ENCODE assay signal across 19 cellular contexts in genomic region chr2:144629937-144630336, GRCh38.
DNase-seq lines count a peak whose midpoint lies in the region; ATAC-seq and TF ChIP-seq lines count a peak whose summit lies in the region.
"Had no signal": no experiment of that assay in that cellular context is flagged by ENCODE, and none has a peak within 500 bp of the region (broad histone marks: within the 10 kb centered on the region; RNA-seq: fewer than 3 reads in every experiment).

No MANE protein-coding gene starts in this region.

- ATAC-seq in GM19351 (IDR thresholded peaks at IDR 0.05; ENCODE audit: unreplicated experiment) (no peak), PC-3 (no peak)
- ATAC-seq: GM23338, HepG2 had no signal

- POLR2A ChIA-PET in PC-3 (lab: Charles Lee; ENCODE audit: unreplicated experiment), result no interaction called here

- H3K36me3 ChIP-seq in BLaER1 (no peaks in the 10 kb centered on the region), GM23248 (ENCODE audit: low read depth) (no peaks in the 10 kb centered on the region), adipocyte (ENCODE audit: control insufficient read depth, insufficient read depth, low read length, severe bottlenecking) (no peaks in the 10 kb centered on the region), PC-3 (ENCODE audit: low read depth, low read length) (no peaks in the 10 kb centered on the region)
- H3K36me3 ChIP-seq: SJSA1 had no signal

- CTCF ChIA-PET in PC-3 (lab: Charles Lee), result no interaction called here

- no peak overlapping the region for H3K4me3 ChIP-seq in BLaER1
- H3K4me3 ChIP-seq in GM23248, result no peak overlapping the region
- H3K4me3 ChIP-seq in adipocyte (ENCODE audit: low read length), result no peak overlapping the region
- no peak overlapping the region for H3K4me3 ChIP-seq in foreskin fibroblast (ENCODE audit: low read depth in 1 of 2, low read length in 2 of 2)
- H3K4me3 ChIP-seq in PC-3 (ENCODE audit: low read length), result no peak overlapping the region
- H3K4me3 ChIP-seq: GM23338, SJSA1 had no signal

- DNase-seq in GM23248 (peak; percentile 42), adipocyte (ENCODE audit: low read depth) (peak; percentile 44), foreskin fibroblast (peak; percentile 30 to 46), PC-3 (no peak), DMS 273 treated with DMSO at 0.1 percent for 48 hours (lab: John Stamatoyannopoulos, UW) (no peak)
- no peak for DNase-seq in activated CD4-positive, CD25-positive, alpha-beta regulatory T cell treated with anti-CD3 and anti-CD28 coated beads, Interleukin-2, amount 50 U/mL, for 72 hours
- DNase-seq: Caco-2, Karpas-422, NCI-H1105, NCI-H1694 treated with DMSO at 0.1 percent for 48 hours, NCI-H2107, NCI-H2227 treated with DMSO at 0.1 percent for 48 hours, NCI-H524 had no signal

- H3K4me1 ChIP-seq in BLaER1 (peaks cover 37% of the 10 kb centered on the region), GM23248 (ENCODE audit: insufficient read depth) (peaks cover 10% of the 10 kb centered on the region; the same call in 1 of the 2 replicates), adipocyte (ENCODE audit: control insufficient read depth, insufficient read depth, low read length) (peaks cover 9% of the 10 kb centered on the region), PC-3 (ENCODE audit: insufficient read depth, low read length) (peaks cover 17% of the 10 kb centered on the region)
- H3K4me1 ChIP-seq: Caco-2, SJSA1 had no signal

- no peaks in the 10 kb centered on the region for H3K79me2 ChIP-seq in GM23248 (ENCODE audit: insufficient read depth)
- H3K79me2 ChIP-seq in PC-3 (ENCODE audit: low read length), result no peaks in the 10 kb centered on the region

- intact Hi-C loops in PC-3 (cut with micrococcal nuclease), result no loop called here

- no peaks in the 10 kb centered on the region for H3K27me3 ChIP-seq in BLaER1
- no peaks in the 10 kb centered on the region for H3K27me3 ChIP-seq in GM23248 (replicated peaks; ENCODE audit: insufficient read depth)
- no peaks in the 10 kb centered on the region for H3K27me3 ChIP-seq in adipocyte (replicated peaks; ENCODE audit: control insufficient read depth, insufficient read depth, low read length)
- no peaks in the 10 kb centered on the region for H3K27me3 ChIP-seq in PC-3 (ENCODE audit: low read length)
- H3K27me3 ChIP-seq: SJSA1 had no signal

- in situ Hi-C loops in GM23248 (cut with MboI), result no loop called here

- H3K9ac ChIP-seq in BLaER1 (no peak overlapping the region), GM23248 (no peak overlapping the region), adipocyte (ENCODE audit: low read length) (no peak overlapping the region), PC-3 (ENCODE audit: low read length) (no peak overlapping the region)

- peak overlapping the region; percentile 31; the same call in 1 of the 2 replicates for H3K27ac ChIP-seq in BLaER1
- no peak overlapping the region for H3K27ac ChIP-seq in GM23248
- no peak overlapping the region for H3K27ac ChIP-seq in PC-3 (ENCODE audit: low read length)
- H3K27ac ChIP-seq: RWPE1, SJSA1 had no signal

- H2AFZ ChIP-seq in GM23248 (no peak overlapping the region), PC-3 (ENCODE audit: low read length) (no peak overlapping the region)
- H2AFZ ChIP-seq: GM23338 had no signal

- H3K9me2 ChIP-seq in GM23248 (ENCODE audit: insufficient read depth) (no peaks in the 10 kb centered on the region), PC-3 (replicated peaks; ENCODE audit: low read length) (no peaks in the 10 kb centered on the region)

- H3K4me2 ChIP-seq in BLaER1 (peak overlapping the region; percentile 67), GM23248 (ENCODE audit: unreplicated experiment) (no peak overlapping the region), PC-3 (ENCODE audit: low read length) (no peak overlapping the region)
- H3K4me2 ChIP-seq: GM23338 had no signal

- H4K20me1 ChIP-seq in BLaER1 (no peaks in the 10 kb centered on the region), GM23248 (ENCODE audit: insufficient read depth) (no peaks in the 10 kb centered on the region), PC-3 (ENCODE audit: low read length) (no peaks in the 10 kb centered on the region)

- no peak for TF ChIP-seq CTCF in foreskin fibroblast (IDR thresholded peaks at IDR 0.05; ENCODE audit: low read depth, low read length)
- no peak for TF ChIP-seq CTCF in PC-3 (conservative IDR thresholded peaks at IDR 0.05; ENCODE audit: low read depth, low read length)

- H3F3A ChIP-seq in GM23248 (ENCODE audit: insufficient read depth) (no peaks in the 10 kb centered on the region), PC-3 (ENCODE audit: low read length, unreplicated experiment) (no peaks in the 10 kb centered on the region)

- peaks cover 25% of the 10 kb centered on the region for H3K9me3 ChIP-seq in BLaER1
- H3K9me3 ChIP-seq in GM23248 (ENCODE audit: low read depth), result no peaks in the 10 kb centered on the region
- no peaks in the 10 kb centered on the region for H3K9me3 ChIP-seq in adipocyte (ENCODE audit: control insufficient read depth, low read length)
- H3K9me3 ChIP-seq in PC-3 (ENCODE audit: low read length), result no peaks in the 10 kb centered on the region
- H3K9me3 ChIP-seq: Caco-2, SJSA1 had no signal

- no TSS peak for BruUV-seq in PC-3 (replicated peaks; lab: Mats Ljungman, UMichigan)

Comparison
In these comparisons a context has a peak if more than half of its experiments do, and no peak if none do; other contexts are left out.
1. DNase-seq: peak in GM23248 (single experiment), adipocyte (single experiment) and foreskin fibroblast (2 of 2); none in PC-3 (single experiment), DMS 273 treated with DMSO at 0.1 percent for 48 hours (single experiment) and activated CD4-positive, CD25-positive, alpha-beta regulatory T cell treated with anti-CD3 and anti-CD28 coated beads, Interleukin-2, amount 50 U/mL, for 72 hours (single experiment).